9 cellular contexts compared by ENCODE assay signal in genomic region chr9:127388037-127388855, GRCh38. TPM values are rescaled to one million over a fixed set of nuclear protein-coding genes. Genes with fewer than 3 reads are reported as not detected.
A peak's percentile ranks its signal among the peaks of the same experiment; 100 is the strongest.
DNase-seq lines count a peak whose midpoint lies in the region; ATAC-seq and TF ChIP-seq lines count a peak whose summit lies in the region.
"Had no signal": no experiment of that assay in that cellular context is flagged by ENCODE, and none has a peak within 500 bp of the region (broad histone marks: within the 10 kb centered on the region; RNA-seq: fewer than 3 reads in every experiment).

No MANE protein-coding gene starts in this region.

- no peak overlapping the region for H3K56ac ChIP-seq in mesendoderm (ENCODE audit: low read length)

- no peak overlapping the region for H2AK5ac ChIP-seq in mesendoderm (ENCODE audit: low read length)

- H3K4me1 ChIP-seq in mesendoderm (ENCODE audit: control insufficient read depth, low read depth, low read length): no peaks in the 10 kb centered on the region

- no peaks in the 10 kb centered on the region for H3K79me1 ChIP-seq in mesendoderm (ENCODE audit: low read length)

- H3K4me3 ChIP-seq in astrocyte of the spinal cord (ENCODE audit: low read depth, low read length) (no peak overlapping the region), mesendoderm (ENCODE audit: low read length) (no peak overlapping the region)

- DNase-seq in activated gamma-delta T cell treated with Interleukin-2 at 50 U/mL for 16 hours (peak; percentile 82), activated gamma-delta T cell (lab: John Stamatoyannopoulos, UW) (no peak), T-helper 22 cell (ENCODE audit: low read depth) (peak; percentile 80), astrocyte of the spinal cord (ENCODE audit: low read depth, low spot score) (peak; percentile 98), mesendoderm (peak; percentile 38), cortex of kidney (lab: John Stamatoyannopoulos, UW) (no peak)
- DNase-seq in stimulated activated CD8-positive, alpha-beta memory T cell treated with anti-CD3 and anti-CD28 coated beads, Interleukin-4, amount 100 ng/mL, for 48 hours: peak; percentile 88

- H3K18ac ChIP-seq in mesendoderm (ENCODE audit: low read length): no peak overlapping the region

- no CpG with 5 or more reads among the region's 10 CpGs for WGBS in mesendoderm (ENCODE audit: extremely low coverage, insufficient coverage, low lambda C conversion rate)

- peak; percentile 76 for ATAC-seq in HG03457 (IDR thresholded peaks at IDR 0.05; ENCODE audit: unreplicated experiment)

- no peaks in the 10 kb centered on the region for H3K36me3 ChIP-seq in mesendoderm (ENCODE audit: control insufficient read depth, insufficient read depth, low read length)

- H3K4me2 ChIP-seq in mesendoderm (ENCODE audit: low read length): no peak overlapping the region

- no peak overlapping the region for H2BK120ac ChIP-seq in mesendoderm (ENCODE audit: low read depth, low read length)

- TF ChIP-seq CTCF in astrocyte of the spinal cord (IDR thresholded peaks at IDR 0.05; ENCODE audit: low read depth, low read length): no peak

- in situ Hi-C loops in astrocyte of the spinal cord (cut with HindIII; ENCODE audit: low sequenced_read_pairs): no loop called here

- no peak overlapping the region for H3K23ac ChIP-seq in mesendoderm (ENCODE audit: low read length)

- H4K8ac ChIP-seq in mesendoderm (ENCODE audit: low read depth, low read length): no peak overlapping the region

- no peak overlapping the region for H3K9ac ChIP-seq in mesendoderm (ENCODE audit: low read length)

- H3K27me3 ChIP-seq in mesendoderm (ENCODE audit: insufficient read depth, low read length, poor library complexity): no peaks in the 10 kb centered on the region

- H2BK15ac ChIP-seq in mesendoderm (replicated peaks; ENCODE audit: low read depth): no peak overlapping the region

- H4K5ac ChIP-seq in mesendoderm (ENCODE audit: low read length): no peak overlapping the region

- no peaks in the 10 kb centered on the region for H3K79me2 ChIP-seq in mesendoderm (ENCODE audit: control insufficient read depth, insufficient read depth, low read length)

- H3K27ac ChIP-seq in mesendoderm (ENCODE audit: low read depth, low read length): no peak overlapping the region
- H3K27ac ChIP-seq: C4-2B had no signal

- H3K4ac ChIP-seq in mesendoderm (ENCODE audit: low read depth, low read length): no peak overlapping the region

- no peak overlapping the region for H2BK5ac ChIP-seq in mesendoderm (ENCODE audit: low read length)

RNA-seq across cellular contexts. Expression of gene SLC2A8, which starts 8.7 kb away (rescaled TPM):
- polyA plus RNA-seq in mesendoderm (2013, experiment 1 of 2): 10.7 TPM
- polyA plus RNA-seq in mesendoderm (2013, experiment 2 of 2): 10.9 TPM

RNA-seq across cellular contexts. Expression of gene ZNF79, which starts 35.9 kb away (rescaled TPM):
- 1.9 TPM for polyA plus RNA-seq in mesendoderm (2013, experiment 1 of 2)
- 1.8 TPM for polyA plus RNA-seq in mesendoderm (2013, experiment 2 of 2)

Comparison
In these comparisons a context has a peak if more than half of its experiments do, and no peak if none do; other contexts are left out.
1. DNase-seq: peak in activated gamma-delta T cell treated with Interleukin-2 at 50 U/mL for 16 hours (single experiment), T-helper 22 cell (single experiment), astrocyte of the spinal cord (single experiment), mesendoderm (single experiment) and stimulated activated CD8-positive, alpha-beta memory T cell treated with anti-CD3 and anti-CD28 coated beads, Interleukin-4, amount 100 ng/mL, for 48 hours (single experiment); none in activated gamma-delta T cell (single experiment) and cortex of kidney (single experiment).